1 cellular context compared by ENCODE assay signal in the genomic region with DNA sequence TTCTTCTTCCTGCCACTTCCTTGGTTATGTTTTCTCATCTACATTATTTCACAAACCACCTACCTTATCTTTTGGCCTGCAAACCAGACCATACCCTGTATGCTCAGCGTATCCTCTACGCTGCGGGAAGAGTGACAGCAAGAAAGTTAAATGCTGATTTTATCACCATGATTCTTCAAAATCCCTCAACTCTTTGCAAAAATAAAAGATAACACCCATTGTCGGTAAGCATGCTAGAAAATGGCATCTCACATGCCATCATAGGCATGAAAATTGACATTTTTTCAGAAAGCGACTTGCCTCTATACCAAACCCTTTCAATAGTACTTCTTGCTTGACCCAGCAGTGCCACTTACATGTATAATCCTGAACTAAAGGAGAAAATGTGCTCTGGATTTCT.
TF ChIP-seq lines count a peak whose summit lies in the region.

No MANE protein-coding gene starts in this region.

TF ChIP-seq in K562, 482 proteins besides CTCF, POLR2A, EP300 and RAD21 (continued from another document and continues in another):
- TF ChIP-seq MGA (IDR thresholded peaks at IDR 0.05) (peak; percentile 78), EZH2 (IDR thresholded peaks at IDR 0.05; ENCODE audit: borderline replicate concordance, low read depth, low read length) (no peak), BCLAF1 (IDR thresholded peaks at IDR 0.05; ENCODE audit: borderline replicate concordance in 1 of 2, control insufficient read depth in 1 of 2, low read depth in 2 of 2, low read length in 1 of 2) (no peak), MYC (IDR thresholded peaks at IDR 0.05; ENCODE audit: low read depth, low read length) (no peak), MYC (CRISPR knock-in tag; IDR thresholded peaks at IDR 0.05; ENCODE audit: borderline replicate concordance, low read depth) (no peak), NFIC (IDR thresholded peaks at IDR 0.05) (peak; percentile 53), SRSF3 (IDR thresholded peaks at IDR 0.05; ENCODE audit: insufficient read depth, low read length) (no peak), CBFA2T2 (conservative IDR thresholded peaks at IDR 0.05) (peak; percentile 66), CREM (IDR thresholded peaks at IDR 0.05; ENCODE audit: low read depth) (peak; percentile 44; the same call in 1 of the 2 replicates), ZNF766 (CRISPR knock-in tag; conservative IDR thresholded peaks at IDR 0.05) (peak; percentile 79), NCOA1 (IDR thresholded peaks at IDR 0.05; ENCODE audit: low read depth) (peak; percentile 13; the same call in 1 of the 2 replicates), RBBP5 (IDR thresholded peaks at IDR 0.05; ENCODE audit: borderline replicate concordance, insufficient read depth, low read length, poor library complexity, severe bottlenecking) (no peak), FOSL1 (tag; conservative IDR thresholded peaks at IDR 0.05) (peak; percentile 64), MIER1 (IDR thresholded peaks at IDR 0.05; ENCODE audit: low read depth) (no peak), MEF2D (tag; conservative IDR thresholded peaks at IDR 0.05; ENCODE audit: low read depth) (0 out of 2 replicates have a peak, but pooled peaks have one; percentile 44), L3MBTL2 (IDR thresholded peaks at IDR 0.05) (peak; percentile 82), HNRNPL (IDR thresholded peaks at IDR 0.05; ENCODE audit: low read depth, low read length) (no peak), FOS (IDR thresholded peaks at IDR 0.05; ENCODE audit: extremely low read depth, insufficient read length) (no peak)
- TF ChIP-seq, protein P1, sequence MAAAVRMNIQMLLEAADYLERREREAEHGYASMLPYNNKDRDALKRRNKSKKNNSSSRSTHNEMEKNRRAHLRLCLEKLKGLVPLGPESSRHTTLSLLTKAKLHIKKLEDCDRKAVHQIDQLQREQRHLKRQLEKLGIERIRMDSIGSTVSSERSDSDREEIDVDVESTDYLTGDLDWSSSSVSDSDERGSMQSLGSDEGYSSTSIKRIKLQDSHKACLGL (CRISPR knock-in tag; IDR thresholded peaks at IDR 0.05; ENCODE audit: borderline replicate concordance, poor library complexity, severe bottlenecking): no peak
- TF ChIP-seq, protein P2, sequence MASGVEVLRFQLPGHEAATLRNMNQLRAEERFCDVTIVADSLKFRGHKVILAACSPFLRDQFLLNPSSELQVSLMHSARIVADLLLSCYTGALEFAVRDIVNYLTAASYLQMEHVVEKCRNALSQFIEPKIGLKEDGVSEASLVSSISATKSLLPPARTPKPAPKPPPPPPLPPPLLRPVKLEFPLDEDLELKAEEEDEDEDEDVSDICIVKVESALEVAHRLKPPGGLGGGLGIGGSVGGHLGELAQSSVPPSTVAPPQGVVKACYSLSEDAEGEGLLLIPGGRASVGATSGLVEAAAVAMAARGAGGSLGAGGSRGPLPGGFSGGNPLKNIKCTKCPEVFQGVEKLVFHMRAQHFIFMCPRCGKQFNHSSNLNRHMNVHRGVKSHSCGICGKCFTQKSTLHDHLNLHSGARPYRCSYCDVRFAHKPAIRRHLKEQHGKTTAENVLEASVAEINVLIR (CRISPR knock-in tag; IDR thresholded peaks at IDR 0.05): no peak
- TF ChIP-seq, protein P3, sequence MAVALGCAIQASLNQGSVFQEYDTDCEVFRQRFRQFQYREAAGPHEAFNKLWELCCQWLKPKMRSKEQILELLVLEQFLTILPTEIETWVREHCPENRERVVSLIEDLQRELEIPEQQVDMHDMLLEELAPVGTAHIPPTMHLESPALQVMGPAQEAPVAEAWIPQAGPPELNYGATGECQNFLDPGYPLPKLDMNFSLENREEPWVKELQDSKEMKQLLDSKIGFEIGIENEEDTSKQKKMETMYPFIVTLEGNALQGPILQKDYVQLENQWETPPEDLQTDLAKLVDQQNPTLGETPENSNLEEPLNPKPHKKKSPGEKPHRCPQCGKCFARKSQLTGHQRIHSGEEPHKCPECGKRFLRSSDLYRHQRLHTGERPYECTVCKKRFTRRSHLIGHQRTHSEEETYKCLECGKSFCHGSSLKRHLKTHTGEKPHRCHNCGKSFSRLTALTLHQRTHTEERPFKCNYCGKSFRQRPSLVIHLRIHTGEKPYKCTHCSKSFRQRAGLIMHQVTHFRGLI (CRISPR knock-in tag; IDR thresholded peaks at IDR 0.05): peak; percentile 65; the same call in 1 of the 2 replicates
- TF ChIP-seq, protein P4, sequence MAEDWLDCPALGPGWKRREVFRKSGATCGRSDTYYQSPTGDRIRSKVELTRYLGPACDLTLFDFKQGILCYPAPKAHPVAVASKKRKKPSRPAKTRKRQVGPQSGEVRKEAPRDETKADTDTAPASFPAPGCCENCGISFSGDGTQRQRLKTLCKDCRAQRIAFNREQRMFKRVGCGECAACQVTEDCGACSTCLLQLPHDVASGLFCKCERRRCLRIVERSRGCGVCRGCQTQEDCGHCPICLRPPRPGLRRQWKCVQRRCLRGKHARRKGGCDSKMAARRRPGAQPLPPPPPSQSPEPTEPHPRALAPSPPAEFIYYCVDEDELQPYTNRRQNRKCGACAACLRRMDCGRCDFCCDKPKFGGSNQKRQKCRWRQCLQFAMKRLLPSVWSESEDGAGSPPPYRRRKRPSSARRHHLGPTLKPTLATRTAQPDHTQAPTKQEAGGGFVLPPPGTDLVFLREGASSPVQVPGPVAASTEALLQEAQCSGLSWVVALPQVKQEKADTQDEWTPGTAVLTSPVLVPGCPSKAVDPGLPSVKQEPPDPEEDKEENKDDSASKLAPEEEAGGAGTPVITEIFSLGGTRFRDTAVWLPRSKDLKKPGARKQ (CRISPR knock-in tag; IDR thresholded peaks at IDR 0.05): no peak
- TF ChIP-seq, protein P5, sequence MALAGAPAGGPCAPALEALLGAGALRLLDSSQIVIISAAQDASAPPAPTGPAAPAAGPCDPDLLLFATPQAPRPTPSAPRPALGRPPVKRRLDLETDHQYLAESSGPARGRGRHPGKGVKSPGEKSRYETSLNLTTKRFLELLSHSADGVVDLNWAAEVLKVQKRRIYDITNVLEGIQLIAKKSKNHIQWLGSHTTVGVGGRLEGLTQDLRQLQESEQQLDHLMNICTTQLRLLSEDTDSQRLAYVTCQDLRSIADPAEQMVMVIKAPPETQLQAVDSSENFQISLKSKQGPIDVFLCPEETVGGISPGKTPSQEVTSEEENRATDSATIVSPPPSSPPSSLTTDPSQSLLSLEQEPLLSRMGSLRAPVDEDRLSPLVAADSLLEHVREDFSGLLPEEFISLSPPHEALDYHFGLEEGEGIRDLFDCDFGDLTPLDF (CRISPR knock-in tag; IDR thresholded peaks at IDR 0.05): no peak
- TF ChIP-seq, protein P6, sequence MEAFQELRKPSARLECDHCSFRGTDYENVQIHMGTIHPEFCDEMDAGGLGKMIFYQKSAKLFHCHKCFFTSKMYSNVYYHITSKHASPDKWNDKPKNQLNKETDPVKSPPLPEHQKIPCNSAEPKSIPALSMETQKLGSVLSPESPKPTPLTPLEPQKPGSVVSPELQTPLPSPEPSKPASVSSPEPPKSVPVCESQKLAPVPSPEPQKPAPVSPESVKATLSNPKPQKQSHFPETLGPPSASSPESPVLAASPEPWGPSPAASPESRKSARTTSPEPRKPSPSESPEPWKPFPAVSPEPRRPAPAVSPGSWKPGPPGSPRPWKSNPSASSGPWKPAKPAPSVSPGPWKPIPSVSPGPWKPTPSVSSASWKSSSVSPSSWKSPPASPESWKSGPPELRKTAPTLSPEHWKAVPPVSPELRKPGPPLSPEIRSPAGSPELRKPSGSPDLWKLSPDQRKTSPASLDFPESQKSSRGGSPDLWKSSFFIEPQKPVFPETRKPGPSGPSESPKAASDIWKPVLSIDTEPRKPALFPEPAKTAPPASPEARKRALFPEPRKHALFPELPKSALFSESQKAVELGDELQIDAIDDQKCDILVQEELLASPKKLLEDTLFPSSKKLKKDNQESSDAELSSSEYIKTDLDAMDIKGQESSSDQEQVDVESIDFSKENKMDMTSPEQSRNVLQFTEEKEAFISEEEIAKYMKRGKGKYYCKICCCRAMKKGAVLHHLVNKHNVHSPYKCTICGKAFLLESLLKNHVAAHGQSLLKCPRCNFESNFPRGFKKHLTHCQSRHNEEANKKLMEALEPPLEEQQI (IDR thresholded peaks at IDR 0.05): peak; percentile 83
- TF ChIP-seq, protein P7, sequence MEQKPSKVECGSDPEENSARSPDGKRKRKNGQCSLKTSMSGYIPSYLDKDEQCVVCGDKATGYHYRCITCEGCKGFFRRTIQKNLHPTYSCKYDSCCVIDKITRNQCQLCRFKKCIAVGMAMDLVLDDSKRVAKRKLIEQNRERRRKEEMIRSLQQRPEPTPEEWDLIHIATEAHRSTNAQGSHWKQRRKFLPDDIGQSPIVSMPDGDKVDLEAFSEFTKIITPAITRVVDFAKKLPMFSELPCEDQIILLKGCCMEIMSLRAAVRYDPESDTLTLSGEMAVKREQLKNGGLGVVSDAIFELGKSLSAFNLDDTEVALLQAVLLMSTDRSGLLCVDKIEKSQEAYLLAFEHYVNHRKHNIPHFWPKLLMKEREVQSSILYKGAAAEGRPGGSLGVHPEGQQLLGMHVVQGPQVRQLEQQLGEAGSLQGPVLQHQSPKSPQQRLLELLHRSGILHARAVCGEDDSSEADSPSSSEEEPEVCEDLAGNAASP (IDR thresholded peaks at IDR 0.05): no peak
